Comparison of ENCODE assay signal across 8 cellular contexts in genomic region chr6:112253505-112253841, GRCh38. TPM values are rescaled to one million over a fixed set of nuclear protein-coding genes. Genes with fewer than 3 reads are reported as not detected.
A peak's percentile ranks its signal among the peaks of the same experiment; 100 is the strongest.
DNase-seq lines count a peak whose midpoint lies in the region; ATAC-seq and TF ChIP-seq lines count a peak whose summit lies in the region.

No MANE protein-coding gene starts in this region.

- H3K4me1 Mint-ChIP-seq in activated T-helper 1 cell treated with anti-CD3 and anti-CD28 coated beads, Interleukin-12 subunit alpha, Interleukin-12 subunit beta, Interleukin-2, Interleukin-4 antibody, amounts not matched to agents 30 ng/mL and 10 ng/mL and 1 ng/mL, durations not matched to agents 14 hours and 24 hours and 36 hours (ENCODE audit: low read depth): peaks cover 17% of the 10 kb centered on the region

- no peak for ATAC-seq in HG03039 (IDR thresholded peaks at IDR 0.05; ENCODE audit: unreplicated experiment)

- peaks cover 78% of the 10 kb centered on the region for H3K4me1 ChIP-seq in left ventricle myocardium inferior

- H3K4me3 ChIP-seq in left ventricle myocardium inferior: peak overlapping the region; percentile 88
- H3K4me3 ChIP-seq in retinal pigment epithelial cell (ENCODE audit: low read length): peak overlapping the region; percentile 60

- TF ChIP-seq CTCF in left ventricle myocardium inferior (IDR thresholded peaks at IDR 0.05; ENCODE audit: borderline replicate concordance) (no peak), retinal pigment epithelial cell (conservative IDR thresholded peaks at IDR 0.05; ENCODE audit: low read depth, low read length) (no peak)

- no peaks in the 10 kb centered on the region for H3K9me3 ChIP-seq in left ventricle myocardium inferior (replicated peaks)

- peak overlapping the region; percentile 98 for H3K27ac ChIP-seq in left ventricle myocardium inferior (replicated peaks)

- intact Hi-C loops in activated T-helper 1 cell treated with anti-CD3 and anti-CD28 coated beads, Interleukin-12 subunit alpha, Interleukin-12 subunit beta, Interleukin-2, Interleukin-4 antibody, amounts not matched to agents 30 ng/mL and 10 ng/mL and 1 ng/mL, durations not matched to agents 14 hours and 24 hours and 36 hours (cut with micrococcal nuclease): no loop called here
- intact Hi-C loops in left ventricle myocardium inferior (cut with micrococcal nuclease): loop anchor here (10.0 kb wide), 1 partner anchor 69 kb away; no protein-coding TSS in a partner anchor

- peak overlapping the region; percentile 72 for H3K4me3 Mint-ChIP-seq in activated T-helper 1 cell treated with anti-CD3 and anti-CD28 coated beads, Interleukin-12 subunit alpha, Interleukin-12 subunit beta, Interleukin-2, Interleukin-4 antibody, amounts not matched to agents 30 ng/mL and 10 ng/mL and 1 ng/mL, durations not matched to agents 14 hours and 24 hours and 36 hours

- H3K9me3 Mint-ChIP-seq in activated T-helper 1 cell treated with anti-CD3 and anti-CD28 coated beads, Interleukin-12 subunit alpha, Interleukin-12 subunit beta, Interleukin-2, Interleukin-4 antibody, amounts not matched to agents 30 ng/mL and 10 ng/mL and 1 ng/mL, durations not matched to agents 14 hours and 24 hours and 36 hours: no peaks in the 10 kb centered on the region

- H3K27me3 ChIP-seq in left ventricle myocardium inferior (ENCODE audit: low read depth): no peaks in the 10 kb centered on the region

- TF ChIP-seq POLR2A in erythroblast (IDR thresholded peaks at IDR 0.05; ENCODE audit: low read length): no peak

- no peak overlapping the region for H3K27ac Mint-ChIP-seq in activated T-helper 1 cell treated with anti-CD3 and anti-CD28 coated beads, Interleukin-12 subunit alpha, Interleukin-12 subunit beta, Interleukin-2, Interleukin-4 antibody, amounts not matched to agents 30 ng/mL and 10 ng/mL and 1 ng/mL, durations not matched to agents 14 hours and 24 hours and 36 hours

- DNase-seq in NCI-H748 (lab: John Stamatoyannopoulos, UW; ENCODE audit: unreplicated experiment) (peak; percentile 43), NCI-H748 treated with DMSO at 0.1 percent for 48 hours (lab: John Stamatoyannopoulos, UW) (no peak), left ventricle myocardium inferior (no peak), retinal pigment epithelial cell (ENCODE audit: low read depth) (no peak), pons (ENCODE audit: low spot score) (no peak), erythroblast (lab: John Stamatoyannopoulos, UW) (no peak)
- DNase-seq in activated T-helper 1 cell treated with anti-CD3 and anti-CD28 coated beads, Interleukin-12 subunit alpha, Interleukin-12 subunit beta, Interleukin-2, Interleukin-4 antibody, amounts not matched to agents 30 ng/mL and 10 ng/mL and 1 ng/mL, durations not matched to agents 14 hours and 24 hours and 36 hours (ENCODE audit: low spot score): no peak

- H3K36me3 ChIP-seq in left ventricle myocardium inferior: no peaks in the 10 kb centered on the region

- no peaks in the 10 kb centered on the region for H3K36me3 Mint-ChIP-seq in activated T-helper 1 cell treated with anti-CD3 and anti-CD28 coated beads, Interleukin-12 subunit alpha, Interleukin-12 subunit beta, Interleukin-2, Interleukin-4 antibody, amounts not matched to agents 30 ng/mL and 10 ng/mL and 1 ng/mL, durations not matched to agents 14 hours and 24 hours and 36 hours (ENCODE audit: low read depth)

- H3K27me3 Mint-ChIP-seq in activated T-helper 1 cell treated with anti-CD3 and anti-CD28 coated beads, Interleukin-12 subunit alpha, Interleukin-12 subunit beta, Interleukin-2, Interleukin-4 antibody, amounts not matched to agents 30 ng/mL and 10 ng/mL and 1 ng/mL, durations not matched to agents 14 hours and 24 hours and 36 hours (ENCODE audit: insufficient read depth): peaks cover 69% of the 10 kb centered on the region

RNA-seq across cellular contexts. Expression of gene LAMA4, which starts 0.9 kb away (rescaled TPM):
- total RNA-seq in activated T-helper 1 cell treated with anti-CD3 and anti-CD28 coated beads, Interleukin-12 subunit alpha, Interleukin-12 subunit beta, Interleukin-2, Interleukin-4 antibody, amounts not matched to agents 30 ng/mL and 10 ng/mL and 1 ng/mL, durations not matched to agents 14 hours and 24 hours and 36 hours: not detected in 2 replicates
- total RNA-seq in left ventricle myocardium inferior: 103 TPM

Comparison
In these comparisons a context has a peak if more than half of its experiments do, and no peak if none do; other contexts are left out.
1. RNA of gene LAMA4, which starts 0.9 kb away (total RNA-seq): 103 TPM in left ventricle myocardium inferior (single experiment); not detected in activated T-helper 1 cell treated with anti-CD3 and anti-CD28 coated beads, Interleukin-12 subunit alpha, Interleukin-12 subunit beta, Interleukin-2, Interleukin-4 antibody, amounts not matched to agents 30 ng/mL and 10 ng/mL and 1 ng/mL, durations not matched to agents 14 hours and 24 hours and 36 hours; every median in the first group is over 100 times any median in the second.